12 cellular contexts compared by ENCODE assay signal in genomic region chr6:47701374-47701773, GRCh38. TPM values are rescaled to one million over a fixed set of nuclear protein-coding genes. Genes with fewer than 3 reads are reported as not detected.
DNase-seq lines count a peak whose midpoint lies in the region; ATAC-seq and TF ChIP-seq lines count a peak whose summit lies in the region.
"Had no signal": no experiment of that assay in that cellular context is flagged by ENCODE, and none has a peak within 500 bp of the region (broad histone marks: within the 10 kb centered on the region; RNA-seq: fewer than 3 reads in every experiment).

No MANE protein-coding gene starts in this region.

- no peaks in the 10 kb centered on the region for H3K27me3 ChIP-seq in left ventricle myocardium inferior (ENCODE audit: low read depth)
- H3K27me3 ChIP-seq: dorsolateral prefrontal cortex had no signal

- intact Hi-C loops in left ventricle myocardium inferior (cut with micrococcal nuclease), result no loop called here

- TF ChIP-seq CTCF in left ventricle myocardium inferior (IDR thresholded peaks at IDR 0.05; ENCODE audit: borderline replicate concordance), result no peak

- no peak overlapping the region for H3K27ac ChIP-seq in left ventricle myocardium inferior (replicated peaks)
- H3K27ac ChIP-seq: dorsolateral prefrontal cortex had no signal

- DNase-seq in A172 (ENCODE audit: low spot score) (peak; percentile 53), NCI-H69 (lab: John Stamatoyannopoulos, UW) (peak; percentile 70), NCI-H345 (lab: John Stamatoyannopoulos, UW) (no peak), left ventricle myocardium inferior (no peak), NCI-H748 treated with DMSO at 0.1 percent for 48 hours (lab: John Stamatoyannopoulos, UW) (no peak), mesenteric fat pad (ENCODE audit: low spot score) (no peak)
- DNase-seq: dorsolateral prefrontal cortex, NCI-H524 had no signal

- ATAC-seq in GM19324 (IDR thresholded peaks at IDR 0.05; ENCODE audit: low FRiP score, unreplicated experiment) (peak; percentile 85), HG02938 (IDR thresholded peaks at IDR 0.05; ENCODE audit: unreplicated experiment) (peak; percentile 95)

- H3K36me3 ChIP-seq in left ventricle myocardium inferior, result no peaks in the 10 kb centered on the region

- H3K9me3 ChIP-seq in left ventricle myocardium inferior (replicated peaks), result no peaks in the 10 kb centered on the region

- H3K4me1 ChIP-seq in left ventricle myocardium inferior, result no peaks in the 10 kb centered on the region

- no peak overlapping the region for H3K4me3 ChIP-seq in left ventricle myocardium inferior
- H3K4me3 ChIP-seq: dorsolateral prefrontal cortex had no signal

RNA-seq across cellular contexts. Expression of gene ADGRF4, which starts 3.0 kb away (rescaled TPM):
- 1.5 and 1.7 TPM in 2 replicates for total RNA-seq in A172 (2014; rRNA removed; shearing (Covaris generic))
- total RNA-seq in left ventricle myocardium inferior (not detected), mesenteric fat pad (not detected)
- total RNA-seq: activated CD8-positive, alpha-beta memory T cell treated with anti-CD3 and anti-CD28 coated beads for 36 hours; lung microvascular endothelial cell had no signal

Comparison
In these comparisons a context has a peak if more than half of its experiments do, and no peak if none do; other contexts are left out.
1. DNase-seq: peak in A172 (single experiment) and NCI-H69 (single experiment); none in NCI-H345 (single experiment), left ventricle myocardium inferior (single experiment), NCI-H748 treated with DMSO at 0.1 percent for 48 hours (single experiment) and mesenteric fat pad (single experiment).